In the genomic region with DNA sequence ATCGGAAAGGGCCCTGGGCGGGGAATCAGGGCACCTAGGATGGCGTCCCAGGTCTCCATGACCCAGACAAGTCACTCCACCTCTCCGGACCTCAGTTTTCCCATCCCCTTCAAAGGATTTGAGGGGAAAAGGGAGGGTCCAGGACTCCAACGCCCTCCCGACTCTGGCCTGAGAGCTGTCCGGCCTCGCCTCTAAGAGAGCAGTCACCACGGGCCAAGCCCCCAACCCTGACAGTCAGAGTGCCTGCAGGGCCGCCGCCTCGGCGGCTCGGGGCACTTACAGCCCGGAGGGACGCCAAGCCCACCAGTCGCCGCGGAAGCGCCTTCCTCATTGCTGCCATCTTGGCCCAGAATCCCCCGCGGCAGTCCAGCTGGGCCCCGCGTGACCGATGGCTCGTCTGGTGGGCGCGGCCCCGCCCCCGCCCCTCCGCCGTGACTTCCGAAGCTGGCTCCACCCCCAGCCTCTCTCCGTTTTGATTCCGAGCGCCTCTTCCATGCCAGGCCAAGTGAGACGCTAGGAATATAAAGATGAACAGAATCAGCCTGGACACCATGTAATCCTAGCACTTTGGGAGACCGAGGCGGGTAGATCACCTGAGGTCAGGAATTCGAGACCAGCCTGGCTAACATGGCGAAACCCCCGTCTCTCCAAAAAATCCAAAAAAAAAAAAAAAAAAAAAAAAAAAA, we compare ENCODE assay signal across 8 cellular contexts. TPM values are rescaled to one million over a fixed set of nuclear protein-coding genes. Genes with fewer than 3 reads are reported as not detected.
DNase-seq lines count a peak whose midpoint lies in the region; ATAC-seq and TF ChIP-seq lines count a peak whose summit lies in the region.

Gene HMGCL (minus strand): TSS at position 354 of the 686 bp plus-strand sequence. CDS start 14 bp downstream, at position 340.

- H3K36me3 ChIP-seq in esophagus squamous epithelium, result peaks cover 0 to 3% (median 0%) of the 10 kb centered on the region in 3 donors

- H3K4me3 Mint-ChIP-seq in activated T-cell treated with anti-CD3 and anti-CD28 coated beads, Interleukin-2, amount 50 U/mL, for 72 hours, result peak within 1 kb of the TSS; percentile 95 to 97

- peak within 1 kb of the TSS; percentile 84 to 97 (median 94) for H3K27ac ChIP-seq in esophagus squamous epithelium

- H3K9me3 ChIP-seq in esophagus squamous epithelium, result no peaks in the 10 kb centered on the region

- peak; percentile 79 for ATAC-seq in GM21447 (IDR thresholded peaks at IDR 0.05; ENCODE audit: unreplicated experiment)
- ATAC-seq in activated T-cell treated with anti-CD3 and anti-CD28 coated beads, Interleukin-2, amount 50 U/mL, for 72 hours (replicated peaks in 1 of 2), result peak; percentile 97

- in situ Hi-C loops in Caki2 (cut with HindIII; ENCODE audit: low pct_unique_long_range_greater_than_20kb, low sequenced_read_pairs) (no loop called here), KBM-7 (cut with MboI; ENCODE audit: low pct_unique_long_range_greater_than_20kb, low sequenced_read_pairs) (no loop called here)

- H3K4me1 ChIP-seq in esophagus squamous epithelium, result peaks cover 0 to 23% (median 3%) of the 10 kb centered on the region in 3 donors

- TF ChIP-seq POLR2A in esophagus squamous epithelium (IDR thresholded peaks at IDR 0.05), result peak in 3 of 4 donors; percentile 43 to 90 (median 83)

- DNase-seq in Caki2 (ENCODE audit: low read depth) (peak; percentile 71), KBM-7 (peak; percentile 87), RKO (ENCODE audit: low spot score) (peak; percentile 90), esophagus squamous epithelium (lab: John Stamatoyannopoulos, UW) (peak; percentile 46), myocyte (ENCODE audit: low read depth) (peak; percentile 91)
- peak; percentile 91 for DNase-seq in activated T-cell treated with anti-CD3 and anti-CD28 coated beads, Interleukin-2, amount 50 U/mL, for 72 hours
- DNase-seq in stimulated activated CD8-positive, alpha-beta memory T cell treated with anti-CD3 and anti-CD28 coated beads, Interleukin-7, amount 100 ng/mL, for 4 hours (ENCODE audit: low read depth in 2 of 2), result peak; percentile 80 to 87

- no peak for TF ChIP-seq CTCF in esophagus squamous epithelium (IDR thresholded peaks at IDR 0.05)

- H3K4me1 Mint-ChIP-seq in activated T-cell treated with anti-CD3 and anti-CD28 coated beads, Interleukin-2, amount 50 U/mL, for 72 hours (ENCODE audit: low read depth), result peaks cover 27% of the 10 kb centered on the region

- H3K27ac Mint-ChIP-seq in activated T-cell treated with anti-CD3 and anti-CD28 coated beads, Interleukin-2, amount 50 U/mL, for 72 hours, result peak within 1 kb of the TSS; percentile 96

- intact Hi-C loops in esophagus squamous epithelium (cut with DNase I), result no loop called here

- 0 to 1% methylated on average over 3 to 22 of the region's 42 CpGs for WGBS in esophagus squamous epithelium, 2 donors

- H3K9me3 Mint-ChIP-seq in activated T-cell treated with anti-CD3 and anti-CD28 coated beads, Interleukin-2, amount 50 U/mL, for 72 hours, result no peaks in the 10 kb centered on the region

- H3K27me3 ChIP-seq in esophagus squamous epithelium, result no peaks in the 10 kb centered on the region

- peaks cover 0 to 6% of the 10 kb centered on the region in 2 donors for H3K36me3 Mint-ChIP-seq in activated T-cell treated with anti-CD3 and anti-CD28 coated beads, Interleukin-2, amount 50 U/mL, for 72 hours (ENCODE audit: insufficient read depth in 2 of 2)

- peak within 1 kb of the TSS; percentile 58 to 98 (median 92) for H3K4me3 ChIP-seq in esophagus squamous epithelium

- no peaks in the 10 kb centered on the region for H3K27me3 Mint-ChIP-seq in activated T-cell treated with anti-CD3 and anti-CD28 coated beads, Interleukin-2, amount 50 U/mL, for 72 hours (ENCODE audit: low read depth)

RNA-seq across cellular contexts. Expression of gene HMGCL, which starts in this region (rescaled TPM):
- 72.5 and 74.7 TPM in 2 replicates for total RNA-seq in Caki2 (2014; rRNA removed; shearing (Covaris generic); ENCODE audit: low replicate concordance)
- total RNA-seq in activated T-cell treated with anti-CD3 and anti-CD28 coated beads, Interleukin-2, amount 50 U/mL, for 72 hours, result 10 to 100 TPM; 44.1 to 47.4 TPM
- total RNA-seq in esophagus squamous epithelium, result 10 to 100 TPM; 14.3 to 38.9 (median 26.6) TPM
- total RNA-seq in myocyte, result 38.1 and 42.5 TPM in 2 replicates
- polyA plus RNA-seq in myocyte (2012), result 44.8 TPM

Comparison
In these comparisons a context has a peak if more than half of its experiments do, and no peak if none do; other contexts are left out.
1. Peak in every context shown above with its lines: DNase-seq, ATAC-seq, H3K4me3 ChIP-seq and H3K27ac ChIP-seq.